ENCODE assay signal across 12 cellular contexts in genomic region chr15:22405765-22406164, GRCh38. TPM values are rescaled to one million over a fixed set of nuclear protein-coding genes. Genes with fewer than 3 reads are reported as not detected.
"Had no signal": no experiment of that assay in that cellular context is flagged by ENCODE, and none has a peak within 500 bp of the region (broad histone marks: within the 10 kb centered on the region; RNA-seq: fewer than 3 reads in every experiment).

No MANE protein-coding gene starts in this region.

RNA-seq across cellular contexts. Expression of gene GOLGA6L22, which starts 52.9 kb away (rescaled TPM):
- total RNA-seq: OCI-LY7, PC-3, PC-9, Peyer's patch, Right ventricle myocardium inferior, Right ventricle myocardium superior, RPMI7951, SJCRH30, SJSA1, SK-MEL-5, T-cell had no signal
- polyA plus RNA-seq: SK-N-SH had no signal
